Comparison of ENCODE assay signal across 24 cellular contexts in genomic region chr7:39333701-39334100, GRCh38.
"Had no signal": no experiment of that assay in that cellular context is flagged by ENCODE, and none has a peak within 500 bp of the region (broad histone marks: within the 10 kb centered on the region; RNA-seq: fewer than 3 reads in every experiment).

No MANE protein-coding gene starts in this region.

- DNase-seq: Kasumi-1, NCI-H1092, NCI-H1105 treated with DMSO at 0.1 percent for 48 hours, NCI-H1417 treated with DMSO at 0.1 percent for 48 hours, NCI-H146, NCI-H1694 treated with DMSO at 0.1 percent for 48 hours, NCI-H1930, NCI-H2081, NCI-H2107, NCI-H2227 treated with DMSO at 0.1 percent for 48 hours, NCI-H446, NCI-H510A, NCI-H524 treated with DMSO at 0.1 percent for 48 hours, NCI-H69, NCI-H774, PC-3, SHP77, SK-N-SH, SW 1271 had no signal

- H3K27ac ChIP-seq: KMS-11, RWPE1 had no signal

- H3K36me3 Mint-ChIP-seq: IgD-negative memory B cell had no signal

- H3K4me3 ChIP-seq: K562 had no signal

- ATAC-seq: K562, Panc1, PC-3 had no signal

- H3K4me3 Mint-ChIP-seq: IgD-negative memory B cell had no signal

- H3K9me2 ChIP-seq: SK-N-SH had no signal

- H3K4me1 Mint-ChIP-seq: IgD-negative memory B cell had no signal

- H3K9ac ChIP-seq: KMS-11, SK-N-SH had no signal

- H3K9me3 ChIP-seq: SK-N-SH had no signal

- H3K27ac Mint-ChIP-seq: IgD-negative memory B cell had no signal

- H3K4me2 ChIP-seq: KMS-11, SK-N-SH had no signal

- H3K9me3 Mint-ChIP-seq: IgD-negative memory B cell had no signal
